8 cellular contexts compared by ENCODE assay signal in the genomic region with DNA sequence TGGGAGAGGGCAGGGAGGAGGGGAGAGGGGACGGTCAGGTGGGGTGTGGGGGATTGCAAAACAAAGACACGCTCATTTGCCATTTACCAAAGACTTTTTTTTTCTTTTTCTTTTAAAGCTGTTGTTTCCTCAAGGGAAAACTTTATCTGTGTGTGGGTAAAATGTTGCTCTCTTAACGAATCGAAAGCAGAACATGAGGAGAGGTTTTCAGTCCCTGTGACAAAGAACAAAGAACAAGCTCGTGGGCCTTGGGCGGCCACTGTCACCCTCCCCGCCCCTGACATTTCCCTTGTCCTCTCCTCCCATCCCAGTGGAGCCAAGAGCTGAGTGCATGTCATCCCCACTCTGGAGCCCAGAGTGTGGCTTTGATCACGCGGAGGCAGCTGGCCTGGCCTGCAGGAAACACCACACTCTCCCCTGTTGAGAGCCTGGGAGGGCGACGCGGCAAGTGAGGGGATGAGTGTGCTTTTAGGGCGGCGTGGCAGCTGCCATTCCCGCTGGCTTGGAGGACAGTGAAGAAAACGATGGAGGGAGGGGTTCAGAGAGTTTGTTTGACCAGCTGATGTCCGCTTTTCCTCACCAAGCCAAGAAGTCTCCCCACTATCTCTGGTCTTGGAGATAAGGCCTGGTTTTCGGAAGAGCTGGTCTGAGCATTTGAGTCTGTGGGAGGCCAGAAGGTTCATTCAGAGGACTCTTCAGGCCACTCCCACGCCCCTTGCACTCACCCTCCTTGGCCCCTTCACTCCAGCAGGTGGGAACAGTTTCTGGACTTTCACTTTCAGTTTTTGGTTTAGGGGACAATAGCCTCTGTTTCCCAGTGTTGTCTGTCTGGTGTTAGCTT. TPM values are rescaled to one million over a fixed set of nuclear protein-coding genes. Genes with fewer than 3 reads are reported as not detected.
DNase-seq lines count a peak whose midpoint lies in the region; ATAC-seq, FAIRE-seq and TF ChIP-seq lines count a peak whose summit lies in the region.

No MANE protein-coding gene starts in this region.

- H3K4me3 ChIP-seq in colonic mucosa: no peak overlapping the region
- H3K4me3 ChIP-seq in mononuclear cell (ENCODE audit: low read length): peak overlapping the region; percentile 8

- H3K27ac ChIP-seq in colonic mucosa: peak overlapping the region; percentile 77

- DNase-seq in GM12892 (ENCODE audit: insufficient read length) (no peak), OCI-M1 (lab: John Stamatoyannopoulos, UW) (peak; percentile 96), colonic mucosa (peak; percentile 33), ureter (ENCODE audit: low spot score) (peak; percentile 72), OCI-M2 (lab: John Stamatoyannopoulos, UW; ENCODE audit: unreplicated experiment) (no peak)

- TF ChIP-seq CTCF in colonic mucosa (IDR thresholded peaks at IDR 0.05): no peak

- peak overlapping the region; percentile 13 to 19 for H3K9ac ChIP-seq in colonic mucosa (ENCODE audit: low read depth in 2 of 2, low read length in 2 of 2)

- H3K4me1 ChIP-seq in colonic mucosa (peaks cover 4% of the 10 kb centered on the region), mononuclear cell (ENCODE audit: insufficient read depth, low read length) (peaks cover 87% of the 10 kb centered on the region)

- FAIRE-seq in GM12892 (lab: Jason Lieb, UNC): no peak

- peak; percentile 57; the same call in 1 of the 2 replicates for TF ChIP-seq POLR2A in GM12892 (IDR thresholded peaks at IDR 0.05; ENCODE audit: low read depth, low read length)

- H3K36me3 ChIP-seq in colonic mucosa: no peaks in the 10 kb centered on the region

- intact Hi-C loops in colonic mucosa (cut with DNase I): no loop called here

- H3K9me3 ChIP-seq in colonic mucosa (no peaks in the 10 kb centered on the region), mononuclear cell (ENCODE audit: low read depth, low read length) (no peaks in the 10 kb centered on the region)

- H3K27me3 ChIP-seq in colonic mucosa (no peaks in the 10 kb centered on the region), mononuclear cell (ENCODE audit: insufficient read depth, low read length) (no peaks in the 10 kb centered on the region)

- ATAC-seq in HG03039 (IDR thresholded peaks at IDR 0.05; ENCODE audit: unreplicated experiment): no peak
- no peak for ATAC-seq in HG02981 (IDR thresholded peaks at IDR 0.05; ENCODE audit: unreplicated experiment)

RNA-seq across cellular contexts. Expression of gene CCR7, which starts 11.4 kb away (rescaled TPM):
- polyA plus RNA-seq in GM12892 (2012; ENCODE audit: missing spikeins): 167 TPM
- total RNA-seq in colonic mucosa (1 to 10 TPM in 1 of 2 donors, under 1 TPM in 1; 0.72 to 1.9 TPM), mononuclear cell (131 TPM), ureter (0.57 TPM)

RNA-seq across cellular contexts. Expression of gene TNS4, which starts 52.5 kb away (rescaled TPM):
- polyA plus RNA-seq in GM12892 (2012; ENCODE audit: missing spikeins): not detected
- total RNA-seq in colonic mucosa (10 to 100 TPM in 1 of 2 donors, 1 to 10 TPM in 1; 8.8 to 20.4 TPM), mononuclear cell (0.21 TPM), ureter (53.1 TPM)

Comparison
In these comparisons a context has a peak if more than half of its experiments do, and no peak if none do; other contexts are left out.
1. DNase-seq: peak in OCI-M1 (single experiment), colonic mucosa (single experiment) and ureter (single experiment); none in GM12892 (single experiment) and OCI-M2 (single experiment).
2. RNA of gene CCR7, which starts 11.4 kb away (total RNA-seq): 131 TPM in mononuclear cell (single experiment); 0.72 to 1.9 TPM in colonic mucosa and 0.57 TPM in ureter (single experiment); every median in the first group is over 10 times any median in the second.